2 cellular contexts compared by ENCODE assay signal in the genomic region with DNA sequence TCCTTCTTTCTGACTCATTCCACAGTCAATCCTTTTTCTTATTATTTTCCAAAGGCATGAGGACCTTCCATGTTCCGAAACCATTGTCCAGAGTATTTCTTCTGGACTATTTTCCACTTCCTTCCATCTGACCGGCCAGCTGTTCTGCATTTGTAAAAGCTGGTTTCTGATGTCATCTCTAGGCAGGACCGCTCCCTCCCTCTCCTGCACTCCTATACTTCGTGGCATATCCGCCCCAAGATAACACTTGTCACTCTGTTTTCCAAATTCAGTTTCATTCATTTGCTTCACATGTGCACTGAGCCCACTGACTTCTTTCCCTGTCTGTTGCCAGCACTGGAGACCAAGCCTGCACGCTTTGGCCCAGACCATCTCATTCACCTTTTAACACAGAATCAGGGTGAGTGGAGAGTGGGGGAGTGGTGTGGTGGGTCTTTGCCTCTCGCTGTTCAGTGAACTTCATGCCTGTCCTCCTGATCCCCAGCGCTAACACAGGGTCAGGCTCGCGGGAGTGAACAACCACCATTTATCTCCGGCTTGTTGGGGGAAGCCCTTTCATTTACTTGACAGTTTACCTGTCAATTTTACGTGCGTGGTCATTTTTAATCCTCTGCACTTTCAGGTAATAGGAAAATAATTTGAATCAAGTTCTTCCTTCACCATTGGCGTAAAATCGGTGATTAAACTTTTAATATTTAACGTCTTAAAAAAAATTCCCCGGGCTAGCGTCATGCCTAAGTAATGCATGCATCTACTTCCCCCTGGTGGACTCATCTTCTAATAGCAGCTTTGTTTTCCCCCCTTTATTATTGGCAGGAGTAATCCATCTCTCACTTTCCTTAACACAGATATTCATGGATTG.
A peak's percentile ranks its signal among the peaks of the same experiment; 100 is the strongest.
TF ChIP-seq lines count a peak whose summit lies in the region.

No MANE protein-coding gene starts in this region.

TF ChIP-seq in HCT116, 20 proteins besides CTCF, POLR2A, EP300 and RAD21:
- TF ChIP-seq TCF7L2 (IDR thresholded peaks at IDR 0.05; ENCODE audit: borderline replicate concordance, extremely low read depth, insufficient read depth, insufficient read length) (no peak), SIN3A (IDR thresholded peaks at IDR 0.05; ENCODE audit: low read depth) (no peak), YY1 (IDR thresholded peaks at IDR 0.05; ENCODE audit: extremely low read depth, insufficient replicate concordance, low read depth, low read length) (no peak), SRF (IDR thresholded peaks at IDR 0.05; ENCODE audit: low read depth) (no peak), EZH2phosphoT487 (IDR thresholded peaks at IDR 0.05; ENCODE audit: borderline replicate concordance) (no peak), FOSL1 (IDR thresholded peaks at IDR 0.05; ENCODE audit: low read depth) (no peak), EGR1 (IDR thresholded peaks at IDR 0.05; ENCODE audit: low read depth) (no peak), ELF1 (IDR thresholded peaks at IDR 0.05; ENCODE audit: borderline replicate concordance, low read depth) (no peak), ZFX (IDR thresholded peaks at IDR 0.05) (no peak), JUND (IDR thresholded peaks at IDR 0.05) (no peak), CBX3 (IDR thresholded peaks at IDR 0.05; ENCODE audit: low read depth) (no peak)
- TF ChIP-seq, protein P1, sequence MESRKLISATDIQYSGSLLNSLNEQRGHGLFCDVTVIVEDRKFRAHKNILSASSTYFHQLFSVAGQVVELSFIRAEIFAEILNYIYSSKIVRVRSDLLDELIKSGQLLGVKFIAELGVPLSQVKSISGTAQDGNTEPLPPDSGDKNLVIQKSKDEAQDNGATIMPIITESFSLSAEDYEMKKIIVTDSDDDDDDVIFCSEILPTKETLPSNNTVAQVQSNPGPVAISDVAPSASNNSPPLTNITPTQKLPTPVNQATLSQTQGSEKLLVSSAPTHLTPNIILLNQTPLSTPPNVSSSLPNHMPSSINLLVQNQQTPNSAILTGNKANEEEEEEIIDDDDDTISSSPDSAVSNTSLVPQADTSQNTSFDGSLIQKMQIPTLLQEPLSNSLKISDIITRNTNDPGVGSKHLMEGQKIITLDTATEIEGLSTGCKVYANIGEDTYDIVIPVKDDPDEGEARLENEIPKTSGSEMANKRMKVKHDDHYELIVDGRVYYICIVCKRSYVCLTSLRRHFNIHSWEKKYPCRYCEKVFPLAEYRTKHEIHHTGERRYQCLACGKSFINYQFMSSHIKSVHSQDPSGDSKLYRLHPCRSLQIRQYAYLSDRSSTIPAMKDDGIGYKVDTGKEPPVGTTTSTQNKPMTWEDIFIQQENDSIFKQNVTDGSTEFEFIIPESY (IDR thresholded peaks at IDR 0.05; ENCODE audit: extremely low read depth, insufficient replicate concordance, low read length), result no peak
- TF ChIP-seq, protein P2, sequence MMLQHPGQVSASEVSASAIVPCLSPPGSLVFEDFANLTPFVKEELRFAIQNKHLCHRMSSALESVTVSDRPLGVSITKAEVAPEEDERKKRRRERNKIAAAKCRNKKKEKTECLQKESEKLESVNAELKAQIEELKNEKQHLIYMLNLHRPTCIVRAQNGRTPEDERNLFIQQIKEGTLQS (IDR thresholded peaks at IDR 0.05), result no peak
- TF ChIP-seq, protein P3, sequence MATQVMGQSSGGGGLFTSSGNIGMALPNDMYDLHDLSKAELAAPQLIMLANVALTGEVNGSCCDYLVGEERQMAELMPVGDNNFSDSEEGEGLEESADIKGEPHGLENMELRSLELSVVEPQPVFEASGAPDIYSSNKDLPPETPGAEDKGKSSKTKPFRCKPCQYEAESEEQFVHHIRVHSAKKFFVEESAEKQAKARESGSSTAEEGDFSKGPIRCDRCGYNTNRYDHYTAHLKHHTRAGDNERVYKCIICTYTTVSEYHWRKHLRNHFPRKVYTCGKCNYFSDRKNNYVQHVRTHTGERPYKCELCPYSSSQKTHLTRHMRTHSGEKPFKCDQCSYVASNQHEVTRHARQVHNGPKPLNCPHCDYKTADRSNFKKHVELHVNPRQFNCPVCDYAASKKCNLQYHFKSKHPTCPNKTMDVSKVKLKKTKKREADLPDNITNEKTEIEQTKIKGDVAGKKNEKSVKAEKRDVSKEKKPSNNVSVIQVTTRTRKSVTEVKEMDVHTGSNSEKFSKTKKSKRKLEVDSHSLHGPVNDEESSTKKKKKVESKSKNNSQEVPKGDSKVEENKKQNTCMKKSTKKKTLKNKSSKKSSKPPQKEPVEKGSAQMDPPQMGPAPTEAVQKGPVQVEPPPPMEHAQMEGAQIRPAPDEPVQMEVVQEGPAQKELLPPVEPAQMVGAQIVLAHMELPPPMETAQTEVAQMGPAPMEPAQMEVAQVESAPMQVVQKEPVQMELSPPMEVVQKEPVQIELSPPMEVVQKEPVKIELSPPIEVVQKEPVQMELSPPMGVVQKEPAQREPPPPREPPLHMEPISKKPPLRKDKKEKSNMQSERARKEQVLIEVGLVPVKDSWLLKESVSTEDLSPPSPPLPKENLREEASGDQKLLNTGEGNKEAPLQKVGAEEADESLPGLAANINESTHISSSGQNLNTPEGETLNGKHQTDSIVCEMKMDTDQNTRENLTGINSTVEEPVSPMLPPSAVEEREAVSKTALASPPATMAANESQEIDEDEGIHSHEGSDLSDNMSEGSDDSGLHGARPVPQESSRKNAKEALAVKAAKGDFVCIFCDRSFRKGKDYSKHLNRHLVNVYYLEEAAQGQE (IDR thresholded peaks at IDR 0.05; ENCODE audit: low read depth), result no peak

TF ChIP-seq in K562, 482 proteins besides CTCF, POLR2A, EP300 and RAD21 (continues in another document):
- TF ChIP-seq PPARD (CRISPR knock-in tag; IDR thresholded peaks at IDR 0.05), result no peak
- TF ChIP-seq, protein P4, sequence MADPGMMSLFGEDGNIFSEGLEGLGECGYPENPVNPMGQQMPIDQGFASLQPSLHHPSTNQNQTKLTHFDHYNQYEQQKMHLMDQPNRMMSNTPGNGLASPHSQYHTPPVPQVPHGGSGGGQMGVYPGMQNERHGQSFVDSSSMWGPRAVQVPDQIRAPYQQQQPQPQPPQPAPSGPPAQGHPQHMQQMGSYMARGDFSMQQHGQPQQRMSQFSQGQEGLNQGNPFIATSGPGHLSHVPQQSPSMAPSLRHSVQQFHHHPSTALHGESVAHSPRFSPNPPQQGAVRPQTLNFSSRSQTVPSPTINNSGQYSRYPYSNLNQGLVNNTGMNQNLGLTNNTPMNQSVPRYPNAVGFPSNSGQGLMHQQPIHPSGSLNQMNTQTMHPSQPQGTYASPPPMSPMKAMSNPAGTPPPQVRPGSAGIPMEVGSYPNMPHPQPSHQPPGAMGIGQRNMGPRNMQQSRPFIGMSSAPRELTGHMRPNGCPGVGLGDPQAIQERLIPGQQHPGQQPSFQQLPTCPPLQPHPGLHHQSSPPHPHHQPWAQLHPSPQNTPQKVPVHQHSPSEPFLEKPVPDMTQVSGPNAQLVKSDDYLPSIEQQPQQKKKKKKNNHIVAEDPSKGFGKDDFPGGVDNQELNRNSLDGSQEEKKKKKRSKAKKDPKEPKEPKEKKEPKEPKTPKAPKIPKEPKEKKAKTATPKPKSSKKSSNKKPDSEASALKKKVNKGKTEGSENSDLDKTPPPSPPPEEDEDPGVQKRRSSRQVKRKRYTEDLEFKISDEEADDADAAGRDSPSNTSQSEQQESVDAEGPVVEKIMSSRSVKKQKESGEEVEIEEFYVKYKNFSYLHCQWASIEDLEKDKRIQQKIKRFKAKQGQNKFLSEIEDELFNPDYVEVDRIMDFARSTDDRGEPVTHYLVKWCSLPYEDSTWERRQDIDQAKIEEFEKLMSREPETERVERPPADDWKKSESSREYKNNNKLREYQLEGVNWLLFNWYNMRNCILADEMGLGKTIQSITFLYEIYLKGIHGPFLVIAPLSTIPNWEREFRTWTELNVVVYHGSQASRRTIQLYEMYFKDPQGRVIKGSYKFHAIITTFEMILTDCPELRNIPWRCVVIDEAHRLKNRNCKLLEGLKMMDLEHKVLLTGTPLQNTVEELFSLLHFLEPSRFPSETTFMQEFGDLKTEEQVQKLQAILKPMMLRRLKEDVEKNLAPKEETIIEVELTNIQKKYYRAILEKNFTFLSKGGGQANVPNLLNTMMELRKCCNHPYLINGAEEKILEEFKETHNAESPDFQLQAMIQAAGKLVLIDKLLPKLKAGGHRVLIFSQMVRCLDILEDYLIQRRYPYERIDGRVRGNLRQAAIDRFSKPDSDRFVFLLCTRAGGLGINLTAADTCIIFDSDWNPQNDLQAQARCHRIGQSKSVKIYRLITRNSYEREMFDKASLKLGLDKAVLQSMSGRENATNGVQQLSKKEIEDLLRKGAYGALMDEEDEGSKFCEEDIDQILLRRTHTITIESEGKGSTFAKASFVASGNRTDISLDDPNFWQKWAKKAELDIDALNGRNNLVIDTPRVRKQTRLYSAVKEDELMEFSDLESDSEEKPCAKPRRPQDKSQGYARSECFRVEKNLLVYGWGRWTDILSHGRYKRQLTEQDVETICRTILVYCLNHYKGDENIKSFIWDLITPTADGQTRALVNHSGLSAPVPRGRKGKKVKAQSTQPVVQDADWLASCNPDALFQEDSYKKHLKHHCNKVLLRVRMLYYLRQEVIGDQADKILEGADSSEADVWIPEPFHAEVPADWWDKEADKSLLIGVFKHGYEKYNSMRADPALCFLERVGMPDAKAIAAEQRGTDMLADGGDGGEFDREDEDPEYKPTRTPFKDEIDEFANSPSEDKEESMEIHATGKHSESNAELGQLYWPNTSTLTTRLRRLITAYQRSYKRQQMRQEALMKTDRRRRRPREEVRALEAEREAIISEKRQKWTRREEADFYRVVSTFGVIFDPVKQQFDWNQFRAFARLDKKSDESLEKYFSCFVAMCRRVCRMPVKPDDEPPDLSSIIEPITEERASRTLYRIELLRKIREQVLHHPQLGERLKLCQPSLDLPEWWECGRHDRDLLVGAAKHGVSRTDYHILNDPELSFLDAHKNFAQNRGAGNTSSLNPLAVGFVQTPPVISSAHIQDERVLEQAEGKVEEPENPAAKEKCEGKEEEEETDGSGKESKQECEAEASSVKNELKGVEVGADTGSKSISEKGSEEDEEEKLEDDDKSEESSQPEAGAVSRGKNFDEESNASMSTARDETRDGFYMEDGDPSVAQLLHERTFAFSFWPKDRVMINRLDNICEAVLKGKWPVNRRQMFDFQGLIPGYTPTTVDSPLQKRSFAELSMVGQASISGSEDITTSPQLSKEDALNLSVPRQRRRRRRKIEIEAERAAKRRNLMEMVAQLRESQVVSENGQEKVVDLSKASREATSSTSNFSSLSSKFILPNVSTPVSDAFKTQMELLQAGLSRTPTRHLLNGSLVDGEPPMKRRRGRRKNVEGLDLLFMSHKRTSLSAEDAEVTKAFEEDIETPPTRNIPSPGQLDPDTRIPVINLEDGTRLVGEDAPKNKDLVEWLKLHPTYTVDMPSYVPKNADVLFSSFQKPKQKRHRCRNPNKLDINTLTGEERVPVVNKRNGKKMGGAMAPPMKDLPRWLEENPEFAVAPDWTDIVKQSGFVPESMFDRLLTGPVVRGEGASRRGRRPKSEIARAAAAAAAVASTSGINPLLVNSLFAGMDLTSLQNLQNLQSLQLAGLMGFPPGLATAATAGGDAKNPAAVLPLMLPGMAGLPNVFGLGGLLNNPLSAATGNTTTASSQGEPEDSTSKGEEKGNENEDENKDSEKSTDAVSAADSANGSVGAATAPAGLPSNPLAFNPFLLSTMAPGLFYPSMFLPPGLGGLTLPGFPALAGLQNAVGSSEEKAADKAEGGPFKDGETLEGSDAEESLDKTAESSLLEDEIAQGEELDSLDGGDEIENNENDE (IDR thresholded peaks at IDR 0.05; ENCODE audit: low read depth, low read length), result no peak
- TF ChIP-seq KDM1A (IDR thresholded peaks at IDR 0.05), result no peak
- no peak for TF ChIP-seq TEAD1 (CRISPR knock-in tag; IDR thresholded peaks at IDR 0.05)
- TF ChIP-seq TCF7L2 (IDR thresholded peaks at IDR 0.05; ENCODE audit: low read depth, low read length), result no peak
- no peak for TF ChIP-seq SRF (CRISPR knock-in tag; IDR thresholded peaks at IDR 0.05)
- TF ChIP-seq, protein P5, sequence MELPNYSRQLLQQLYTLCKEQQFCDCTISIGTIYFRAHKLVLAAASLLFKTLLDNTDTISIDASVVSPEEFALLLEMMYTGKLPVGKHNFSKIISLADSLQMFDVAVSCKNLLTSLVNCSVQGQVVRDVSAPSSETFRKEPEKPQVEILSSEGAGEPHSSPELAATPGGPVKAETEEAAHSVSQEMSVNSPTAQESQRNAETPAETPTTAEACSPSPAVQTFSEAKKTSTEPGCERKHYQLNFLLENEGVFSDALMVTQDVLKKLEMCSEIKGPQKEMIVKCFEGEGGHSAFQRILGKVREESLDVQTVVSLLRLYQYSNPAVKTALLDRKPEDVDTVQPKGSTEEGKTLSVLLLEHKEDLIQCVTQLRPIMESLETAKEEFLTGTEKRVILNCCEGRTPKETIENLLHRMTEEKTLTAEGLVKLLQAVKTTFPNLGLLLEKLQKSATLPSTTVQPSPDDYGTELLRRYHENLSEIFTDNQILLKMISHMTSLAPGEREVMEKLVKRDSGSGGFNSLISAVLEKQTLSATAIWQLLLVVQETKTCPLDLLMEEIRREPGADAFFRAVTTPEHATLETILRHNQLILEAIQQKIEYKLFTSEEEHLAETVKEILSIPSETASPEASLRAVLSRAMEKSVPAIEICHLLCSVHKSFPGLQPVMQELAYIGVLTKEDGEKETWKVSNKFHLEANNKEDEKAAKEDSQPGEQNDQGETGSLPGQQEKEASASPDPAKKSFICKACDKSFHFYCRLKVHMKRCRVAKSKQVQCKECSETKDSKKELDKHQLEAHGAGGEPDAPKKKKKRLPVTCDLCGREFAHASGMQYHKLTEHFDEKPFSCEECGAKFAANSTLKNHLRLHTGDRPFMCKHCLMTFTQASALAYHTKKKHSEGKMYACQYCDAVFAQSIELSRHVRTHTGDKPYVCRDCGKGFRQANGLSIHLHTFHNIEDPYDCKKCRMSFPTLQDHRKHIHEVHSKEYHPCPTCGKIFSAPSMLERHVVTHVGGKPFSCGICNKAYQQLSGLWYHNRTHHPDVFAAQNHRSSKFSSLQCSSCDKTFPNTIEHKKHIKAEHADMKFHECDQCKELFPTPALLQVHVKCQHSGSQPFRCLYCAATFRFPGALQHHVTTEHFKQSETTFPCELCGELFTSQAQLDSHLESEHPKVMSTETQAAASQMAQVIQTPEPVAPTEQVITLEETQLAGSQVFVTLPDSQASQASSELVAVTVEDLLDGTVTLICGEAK (IDR thresholded peaks at IDR 0.05), result no peak
- TF ChIP-seq, protein P5 (CRISPR knock-in tag; IDR thresholded peaks at IDR 0.05), result no peak
- no peak for TF ChIP-seq PCBP2 (IDR thresholded peaks at IDR 0.05; ENCODE audit: low read depth, low read length, poor library complexity, severe bottlenecking)
- peak; percentile 10; the same call in 1 of the 2 replicates for TF ChIP-seq STAG1 (CRISPR knock-in tag; IDR thresholded peaks at IDR 0.05; ENCODE audit: borderline replicate concordance)
- no peak for TF ChIP-seq E2F3 (CRISPR knock-in tag; IDR thresholded peaks at IDR 0.05)
